Comparison of ENCODE assay signal across 1 cellular context in the genomic region with DNA sequence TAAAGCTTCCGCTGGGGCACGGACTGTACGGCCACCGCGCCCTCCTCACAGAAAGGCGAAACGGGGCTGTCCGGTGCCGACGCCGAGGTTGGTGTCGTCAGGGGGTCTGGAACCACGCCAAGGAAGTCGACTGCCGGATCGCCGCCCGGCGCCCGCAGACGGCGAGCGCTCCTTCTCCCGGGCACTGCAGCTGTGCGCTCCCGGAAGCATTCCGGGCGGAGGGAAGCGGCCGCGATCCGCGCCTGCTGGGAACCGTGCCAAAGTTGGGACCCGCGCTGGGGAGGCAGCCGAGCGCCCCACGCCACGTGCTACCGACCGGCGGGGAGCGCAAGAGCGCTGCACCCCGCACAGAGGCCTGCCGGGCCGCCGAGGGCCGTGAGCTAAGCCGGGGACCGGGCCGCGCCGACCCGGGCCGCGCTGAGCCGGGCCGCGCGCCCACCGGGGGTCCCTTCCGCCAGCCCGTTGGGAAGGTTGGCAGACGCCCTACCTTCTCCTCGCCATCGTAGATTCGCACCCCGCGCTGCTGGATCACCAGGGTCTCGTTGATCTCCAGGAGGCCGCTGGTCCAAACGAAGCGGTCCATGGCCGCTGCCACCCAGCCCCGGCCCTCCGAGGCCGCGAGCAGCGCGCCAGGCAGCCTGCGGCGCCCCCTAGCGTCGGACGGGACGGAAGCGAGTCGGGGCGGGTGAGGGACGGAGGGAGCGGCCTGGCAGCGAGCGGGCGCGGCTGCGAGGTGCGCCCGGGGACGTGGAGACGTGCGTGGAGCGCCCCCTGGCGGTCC.
TF ChIP-seq lines count a peak whose summit lies in the region.

Gene VPS36, minus strand, starts transcription at position 623 of the 781 bp plus-strand sequence. Its CDS starts 40 bp downstream, at position 583.

TF ChIP-seq in K562, 482 proteins besides CTCF, POLR2A, EP300 and RAD21 (continued from another document):
- TF ChIP-seq FOXJ2 (tag; IDR thresholded peaks at IDR 0.05), result no peak
- peak; percentile 79 for TF ChIP-seq TAF1 (IDR thresholded peaks at IDR 0.05; ENCODE audit: control insufficient read depth, extremely low read depth, insufficient read depth, low read length, severe bottlenecking)
- TF ChIP-seq SP1 (CRISPR knock-in tag; IDR thresholded peaks at IDR 0.05), result no peak
- TF ChIP-seq HBP1 (CRISPR knock-in tag; IDR thresholded peaks at IDR 0.05), result no peak
- peak; percentile 41 for TF ChIP-seq RBM25 (IDR thresholded peaks at IDR 0.05; ENCODE audit: low read depth, low read length, severe bottlenecking)
- TF ChIP-seq CHD4 (IDR thresholded peaks at IDR 0.05; ENCODE audit: insufficient read depth, insufficient replicate concordance, low read depth, low read length, poor library complexity, severe bottlenecking), result no peak
- no peak for TF ChIP-seq SNAPC5 (CRISPR knock-in tag; IDR thresholded peaks at IDR 0.05)
- TF ChIP-seq RFX7 (CRISPR knock-in tag; IDR thresholded peaks at IDR 0.05), result no peak
- peak; percentile 73; the same call in 1 of the 2 replicates for TF ChIP-seq KAT7 (CRISPR knock-in tag; IDR thresholded peaks at IDR 0.05; ENCODE audit: borderline replicate concordance)
- no peak for TF ChIP-seq ZNF778 (CRISPR knock-in tag; IDR thresholded peaks at IDR 0.05)
- no peak for TF ChIP-seq LEF1 (IDR thresholded peaks at IDR 0.05)
- no peak for TF ChIP-seq ZSCAN32 (CRISPR knock-in tag; IDR thresholded peaks at IDR 0.05)
- no peak for TF ChIP-seq ATF1 (CRISPR knock-in tag; IDR thresholded peaks at IDR 0.05)
- peak; percentile 66 for TF ChIP-seq ATF1 (tag; IDR thresholded peaks at IDR 0.05)
- peak; percentile 49 for TF ChIP-seq ATF7 (IDR thresholded peaks at IDR 0.05)
- peak; percentile 6; the same call in 1 of the 2 replicates for TF ChIP-seq KDM2B (CRISPR knock-in tag; IDR thresholded peaks at IDR 0.05)
- no peak for TF ChIP-seq TCF7 (IDR thresholded peaks at IDR 0.05; ENCODE audit: borderline replicate concordance)
- no peak for TF ChIP-seq ZNF507 (tag; conservative IDR thresholded peaks at IDR 0.05)
- peak; percentile 49; the same call in 1 of the 2 replicates for TF ChIP-seq GABPB1 (CRISPR knock-in tag; IDR thresholded peaks at IDR 0.05)
- TF ChIP-seq RFX5 (IDR thresholded peaks at IDR 0.05; ENCODE audit: low read depth, low read length), result no peak
- TF ChIP-seq NR2F6 (CRISPR knock-in tag; IDR thresholded peaks at IDR 0.05), result no peak
- peak; percentile 47; the same call in 1 of the 2 replicates for TF ChIP-seq RNF2 (IDR thresholded peaks at IDR 0.05)
- TF ChIP-seq MGA (IDR thresholded peaks at IDR 0.05), result peak; percentile 51
- no peak for TF ChIP-seq HDGF (IDR thresholded peaks at IDR 0.05)
- TF ChIP-seq NR2C1 (IDR thresholded peaks at IDR 0.05), result no peak
- TF ChIP-seq NR2C1 (tag; IDR thresholded peaks at IDR 0.05), result 0 out of 2 replicates have a peak, but pooled peaks have one; percentile 21
- peak; percentile 79 for TF ChIP-seq ZBTB33 (CRISPR knock-in tag; IDR thresholded peaks at IDR 0.05)
- peak; percentile 56 for TF ChIP-seq MAX (CRISPR knock-in tag; IDR thresholded peaks at IDR 0.05)
- TF ChIP-seq MTA3 (IDR thresholded peaks at IDR 0.05; ENCODE audit: borderline replicate concordance), result peak; percentile 87; the same call in 1 of the 2 replicates
- TF ChIP-seq, protein P1, sequence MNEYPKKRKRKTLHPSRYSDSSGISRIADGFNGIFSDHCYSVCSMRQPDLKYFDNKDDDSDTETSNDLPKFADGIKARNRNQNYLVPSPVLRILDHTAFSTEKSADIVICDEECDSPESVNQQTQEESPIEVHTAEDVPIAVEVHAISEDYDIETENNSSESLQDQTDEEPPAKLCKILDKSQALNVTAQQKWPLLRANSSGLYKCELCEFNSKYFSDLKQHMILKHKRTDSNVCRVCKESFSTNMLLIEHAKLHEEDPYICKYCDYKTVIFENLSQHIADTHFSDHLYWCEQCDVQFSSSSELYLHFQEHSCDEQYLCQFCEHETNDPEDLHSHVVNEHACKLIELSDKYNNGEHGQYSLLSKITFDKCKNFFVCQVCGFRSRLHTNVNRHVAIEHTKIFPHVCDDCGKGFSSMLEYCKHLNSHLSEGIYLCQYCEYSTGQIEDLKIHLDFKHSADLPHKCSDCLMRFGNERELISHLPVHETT (CRISPR knock-in tag; conservative IDR thresholded peaks at IDR 0.05 in 1 of 2, IDR thresholded peaks at IDR 0.05 in 1 of 2), result peak in 1 of 2 experiments; percentile 65; a peak in 1 of 4 replicates
- TF ChIP-seq ETV5 (CRISPR knock-in tag; IDR thresholded peaks at IDR 0.05; ENCODE audit: low read depth), result peak; percentile 78; the same call in 1 of the 2 replicates
